8 cellular contexts compared by ENCODE assay signal in the genomic region with DNA sequence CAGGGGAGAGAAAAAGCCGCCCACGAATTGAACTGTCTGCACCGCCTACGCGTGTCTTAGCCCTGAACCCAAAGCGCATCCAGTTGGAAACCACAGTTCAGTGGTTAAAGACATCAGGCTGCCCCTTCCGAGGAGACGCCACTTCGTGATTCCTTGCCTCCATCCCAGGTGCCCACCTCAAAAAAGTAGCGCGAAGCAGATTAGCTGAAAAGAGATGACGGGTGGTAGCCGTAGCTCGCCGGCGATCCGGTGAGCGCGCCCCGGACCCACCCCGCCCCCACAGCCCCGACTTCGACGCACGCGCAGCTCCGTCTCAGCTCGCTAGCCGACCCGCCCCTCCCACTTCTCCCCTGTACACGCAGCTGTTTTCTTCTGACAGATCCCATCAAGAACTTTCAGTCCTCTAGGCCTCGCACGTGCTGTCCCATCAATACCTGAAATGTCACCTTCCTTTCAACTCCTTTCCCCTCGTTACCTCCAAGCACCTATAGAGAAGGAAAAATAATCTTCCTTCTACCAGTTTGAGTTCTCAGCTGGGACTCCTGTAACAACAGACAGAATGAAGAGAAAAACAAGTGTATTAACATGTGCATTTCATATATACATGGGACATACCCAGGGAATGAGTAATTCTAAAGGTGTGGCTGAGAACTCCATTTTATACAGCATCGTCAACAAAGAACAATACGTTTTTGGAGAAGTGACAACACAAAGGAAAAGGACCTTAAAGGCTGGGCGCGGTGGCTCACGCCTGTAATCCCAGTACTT. TPM values are rescaled to one million over a fixed set of nuclear protein-coding genes. Genes with fewer than 3 reads are reported as not detected.
A peak's percentile ranks its signal among the peaks of the same experiment; 100 is the strongest.
DNase-seq lines count a peak whose midpoint lies in the region; ATAC-seq and TF ChIP-seq lines count a peak whose summit lies in the region.

No MANE protein-coding gene starts in this region.

- H3K27me3 ChIP-seq in dorsolateral prefrontal cortex: no peaks in the 10 kb centered on the region

- DNase-seq in AG08396 (ENCODE audit: low spot score): peak; percentile 87
- peak; percentile 69 to 93 for DNase-seq in NCI-H526 (lab: John Stamatoyannopoulos, UW)
- peak; percentile 64 to 82 for DNase-seq in activated CD4-positive, alpha-beta T cell treated with anti-CD3 and anti-CD28 coated beads, Interleukin-2, amount 50 U/mL, for 24 hours (ENCODE audit: low read depth in 1 of 2, low spot score in 1 of 2)
- peak; percentile 68 to 86 (median 75) for DNase-seq in dorsolateral prefrontal cortex
- peak; percentile 87 to 97 for DNase-seq in lower leg skin (ENCODE audit: low spot score in 2 of 2)
- DNase-seq in stimulated activated CD4-positive, alpha-beta T cell treated with anti-CD3 and anti-CD28 coated beads, Interleukin-4, amount 100 ng/mL, for 24 hours: peak; percentile 85

- H3K4me3 ChIP-seq in dorsolateral prefrontal cortex (peak overlapping the region; percentile 52 to 98 (median 85)), lower leg skin (ENCODE audit: low read depth, poor library complexity, severe bottlenecking) (peak overlapping the region; percentile 74)

- ATAC-seq in GM19035 (IDR thresholded peaks at IDR 0.05; ENCODE audit: unreplicated experiment) (peak; percentile 49), HG03354 (IDR thresholded peaks at IDR 0.05; ENCODE audit: poor library complexity, severe bottlenecking, unreplicated experiment) (peak; percentile 41)

- no peak for TF ChIP-seq POLR2A in lower leg skin (IDR thresholded peaks at IDR 0.05)

- intact Hi-C loops in dorsolateral prefrontal cortex (cut with DNase I) (loop anchor here (2.0 to 10.0 kb wide), 2 partner anchors 104 to 108 kb away; partner anchors contain the start of gene PATL1 (in 2 of the 2)), lower leg skin (cut with DNase I; ENCODE audit: low total_unique reads) (no loop called here)

- 3 to 6% methylated on average over 29 to 39 of the region's 39 CpGs for WGBS in lower leg skin, 2 donors

- TF ChIP-seq CTCF in dorsolateral prefrontal cortex (IDR thresholded peaks at IDR 0.05 in 54 of 56, conservative IDR thresholded peaks at IDR 0.05 in 2 of 56; ENCODE audit: low read depth in 1 of 56, partially characterized antibody in 56 of 56): peak in 4 of 56 donors; percentile 6 to 22 (median 10)
- TF ChIP-seq CTCF in lower leg skin (IDR thresholded peaks at IDR 0.05): no peak

- H3K27ac ChIP-seq in dorsolateral prefrontal cortex: peak overlapping the region; percentile 67 to 97 (median 93)

RNA-seq across cellular contexts. Expression of gene OR4D9, which starts 49.5 kb away (rescaled TPM):
- total RNA-seq in dorsolateral prefrontal cortex (under 1 TPM in 1 of 120 experiments, not detected in 119; 0.10 TPM), lower leg skin (not detected)

RNA-seq across cellular contexts. Expression of gene OSBP, which starts 54.7 kb away (rescaled TPM):
- total RNA-seq in dorsolateral prefrontal cortex (10 to 100 TPM; 30.7 to 54.6 (median 42.6) TPM), lower leg skin (10 to 100 TPM; 42.4 to 52.9 (median 43.8) TPM)

RNA-seq across cellular contexts. Expression of gene OR4D11, which starts 57.5 kb away (rescaled TPM):
- not detected for total RNA-seq in dorsolateral prefrontal cortex
- not detected for total RNA-seq in lower leg skin

Comparison
In these comparisons a context has a peak if more than half of its experiments do, and no peak if none do; other contexts are left out.
1. Peak in every context shown above with its lines: DNase-seq, ATAC-seq, H3K4me3 ChIP-seq and H3K27ac ChIP-seq.